In genomic region chr6:43213431-43213830, GRCh38 we compare ENCODE assay signal across 19 cellular contexts. TPM values are rescaled to one million over a fixed set of nuclear protein-coding genes. Genes with fewer than 3 reads are reported as not detected.
DNase-seq lines count a peak whose midpoint lies in the region; ATAC-seq, FAIRE-seq and TF ChIP-seq lines count a peak whose summit lies in the region.
"Had no signal": no experiment of that assay in that cellular context is flagged by ENCODE, and none has a peak within 500 bp of the region (broad histone marks: within the 10 kb centered on the region; RNA-seq: fewer than 3 reads in every experiment).

No MANE protein-coding gene starts in this region.

- no peak overlapping the region for H3K4me3 ChIP-seq in Peyer's patch
- no peak overlapping the region for H3K4me3 ChIP-seq in H1 (ENCODE audit: extremely low read depth in 1 of 4, insufficient read depth in 2 of 4, low read depth in 3 of 4, low read length in 4 of 4)
- no peak overlapping the region for H3K4me3 ChIP-seq in neuronal stem cell (ENCODE audit: low read length in 2 of 2)
- H3K4me3 ChIP-seq: GM23338 had no signal

- H3K9me3 ChIP-seq in Peyer's patch (no peaks in the 10 kb centered on the region), H1 (ENCODE audit: insufficient read depth in 2 of 2, low read depth in 1 of 2, low read length in 1 of 2) (no peaks in the 10 kb centered on the region), neuronal stem cell (replicated peaks in 1 of 2; ENCODE audit: control insufficient read depth in 2 of 2, insufficient read depth in 1 of 2, low read depth in 1 of 2, low read length in 2 of 2) (no peaks in the 10 kb centered on the region)
- H3K9me3 ChIP-seq: BE2C, Caco-2 had no signal

- H3K18ac ChIP-seq in H1 (ENCODE audit: extremely low read depth, low read length) (no peak overlapping the region), neuronal stem cell (ENCODE audit: low read length) (no peak overlapping the region)

- no peak; a peak in 1 of 4 replicates for TF ChIP-seq RAD21 in H1 (IDR thresholded peaks at IDR 0.05 in 1 of 2, conservative IDR thresholded peaks at IDR 0.05 in 1 of 2; ENCODE audit: low read depth in 2 of 2, low read length in 2 of 2)

- H4K91ac ChIP-seq in H1 (replicated peaks; ENCODE audit: insufficient read length, low read length) = no peak overlapping the region
- H4K91ac ChIP-seq in neuronal stem cell (ENCODE audit: low read depth, low read length, poor library complexity) = no peak overlapping the region

- H3K4me2 ChIP-seq in H1 (ENCODE audit: insufficient read depth in 1 of 2, low read depth in 2 of 2, low read length in 2 of 2) (no peak overlapping the region), neuronal stem cell (ENCODE audit: insufficient read depth, low read length, poor library complexity, severe bottlenecking) (no peak overlapping the region)
- H3K4me2 ChIP-seq: GM23338 had no signal

- no peak overlapping the region for H2BK120ac ChIP-seq in H1 (replicated peaks; ENCODE audit: low read depth, low read length)
- H2BK120ac ChIP-seq in neuronal stem cell (ENCODE audit: low read depth, low read length) = no peak overlapping the region

- no peaks in the 10 kb centered on the region for H3K36me3 Mint-ChIP-seq in WTC11

- H3K36me3 ChIP-seq in Peyer's patch = peaks cover 0 to 46% (median 0%) of the 10 kb centered on the region in 3 donors
- no peaks in the 10 kb centered on the region for H3K36me3 ChIP-seq in H1 (ENCODE audit: control insufficient read depth in 2 of 4, insufficient read depth in 4 of 4, low read length in 3 of 4)
- H3K36me3 ChIP-seq in neuronal stem cell (replicated peaks in 1 of 2; ENCODE audit: control insufficient read depth in 2 of 2, insufficient read depth in 2 of 2, low read length in 2 of 2) = peaks cover 1 to 36% of the 10 kb centered on the region in 2 donors
- H3K36me3 ChIP-seq: BE2C had no signal

- WGBS in H1 (ENCODE audit: extremely low coverage in 1 of 2, insufficient coverage in 1 of 2, insufficient read length in 1 of 2, insufficient replicate concordance in 2 of 2, low coverage in 1 of 2, low lambda C conversion rate in 2 of 2, missing lambda C conversion rate in 1 of 2), 2 experiments = 84% methylated on average over 6 of the region's 11 CpGs; no CpG with 5 or more reads in 1 of the 2 experiments
- no CpG with 5 or more reads among the region's 11 CpGs for WGBS in neuronal stem cell (ENCODE audit: extremely low coverage in 2 of 2, insufficient read length in 2 of 2, insufficient replicate concordance in 1 of 2), 2 donors

- TF ChIP-seq EP300 in H1 (IDR thresholded peaks at IDR 0.05; ENCODE audit: borderline replicate concordance in 1 of 2, low read depth in 2 of 2, low read length in 2 of 2) = no peak

- ATAC-seq in WTC11 = no peak
- ATAC-seq: GM23338 had no signal

- no peak overlapping the region for H2BK20ac ChIP-seq in H1 (ENCODE audit: low read length)

- H3K27ac Mint-ChIP-seq in WTC11 = peak overlapping the region; percentile 34; the same call in 1 of the 2 replicates
- H3K27ac Mint-ChIP-seq: GM23338 had no signal

- POLR2A ChIA-PET in WTC11 (lab: Charles Lee) = no interaction called here
- POLR2A ChIA-PET in H1 (lab: Charles Lee; ENCODE audit: partially characterized antibody) = interaction anchor here (1.1 to 1.6 kb wide), 4 partner anchors 10 to 43 kb away, joined by 3 to 5 read pairs (median 3); no protein-coding TSS in a partner anchor

- CTCF ChIA-PET in WTC11 (lab: Charles Lee) = interaction anchor here (0.7 to 1.2 kb wide), 4 partner anchors 16 to 283 kb away, joined by 3 to 8 read pairs (median 3); partner anchors contain the start of gene DNPH1
- CTCF ChIA-PET in H1 (lab: Charles Lee; ENCODE audit: partially characterized antibody) = interaction anchor here (0.5 to 4.9 kb wide), 11 partner anchors 10 to 429 kb away, joined by 3 to 33 read pairs (median 4); partner anchors contain the start of gene DNPH1

- no peaks in the 10 kb centered on the region for H3K79me1 ChIP-seq in H1 (ENCODE audit: low read depth, low read length)
- H3K79me1 ChIP-seq in neuronal stem cell (ENCODE audit: low read depth, low read length) = peaks cover 2% of the 10 kb centered on the region

- H2AFZ ChIP-seq in H1 (ENCODE audit: low read length) (no peak overlapping the region), neuronal stem cell (ENCODE audit: low read length) (no peak overlapping the region)
- H2AFZ ChIP-seq: GM23338 had no signal

- TF ChIP-seq POLR2A in Peyer's patch (IDR thresholded peaks at IDR 0.05) (no peak), H1 (IDR thresholded peaks at IDR 0.05; ENCODE audit: control extremely low read depth in 1 of 2, low read depth in 2 of 2, low read length in 2 of 2) (no peak)

- DNase-seq in Peyer's patch = peak in 2 of 3 donors; percentile 11 to 14
- no peak for DNase-seq in WTC11 (ENCODE audit: low spot score)
- DNase-seq in H1 (ENCODE audit: low read depth in 1 of 2, low spot score in 2 of 2) = no peak
- DNase-seq in neuronal stem cell (ENCODE audit: low spot score) = no peak
- DNase-seq in NCI-H2029 (lab: John Stamatoyannopoulos, UW) = no peak
- no peak for DNase-seq in HT-29 (ENCODE audit: low spot score)
- no peak for DNase-seq in middle frontal gyrus (ENCODE audit: extremely low spot score, low spot score)
- DNase-seq: ACHN; BE2C; C1 segment of cervical spinal cord; Caco-2; CD4-positive, CD25-positive, alpha-beta regulatory T cell; CD8-positive, alpha-beta memory T cell; H7 had no signal

- no peak for TF ChIP-seq CTCF in Peyer's patch (IDR thresholded peaks at IDR 0.05)
- no peak for TF ChIP-seq CTCF in WTC11 (IDR thresholded peaks at IDR 0.05)
- no peak for TF ChIP-seq CTCF in H1 (IDR thresholded peaks at IDR 0.05; ENCODE audit: control extremely low read depth in 1 of 3, insufficient read depth in 1 of 3, low read depth in 1 of 3, low read length in 3 of 3)

- H2BK5ac ChIP-seq in H1 (ENCODE audit: low read depth, low read length) = no peak overlapping the region
- no peak overlapping the region for H2BK5ac ChIP-seq in neuronal stem cell (ENCODE audit: low read length)

- H2AK5ac ChIP-seq in H1 (ENCODE audit: low read depth, low read length) (no peak overlapping the region), neuronal stem cell (ENCODE audit: low read depth, low read length) (no peak overlapping the region)

- no peak overlapping the region for H3K4me3 Mint-ChIP-seq in WTC11
- H3K4me3 Mint-ChIP-seq: CD4-positive, CD25-positive, alpha-beta regulatory T cell; CD8-positive, alpha-beta memory T cell; GM23338 had no signal

- H3K14ac ChIP-seq in H1 (ENCODE audit: insufficient read length) = no peak overlapping the region
- peak overlapping the region; percentile 78 for H3K14ac ChIP-seq in neuronal stem cell (ENCODE audit: low read length)

- peaks cover 5% of the 10 kb centered on the region; the same call in 1 of the 2 replicates for H3K4me1 Mint-ChIP-seq in WTC11
- H3K4me1 Mint-ChIP-seq: CD8-positive, alpha-beta memory T cell had no signal

- H3K23ac ChIP-seq in H1 (ENCODE audit: insufficient read length) (no peak overlapping the region), neuronal stem cell (ENCODE audit: low read depth, low read length, poor library complexity) (peak overlapping the region; percentile 65)

- H3K9ac ChIP-seq in H1 (replicated peaks in 1 of 4; ENCODE audit: extremely low read depth in 1 of 4, low read depth in 3 of 4, low read length in 3 of 4) = no peak overlapping the region
- H3K9ac ChIP-seq in neuronal stem cell (ENCODE audit: low read depth, low read length, poor library complexity) = no peak overlapping the region

- H3K23me2 ChIP-seq in H1 (ENCODE audit: low read depth, low read length) = no peaks in the 10 kb centered on the region

- no peak overlapping the region for H3K56ac ChIP-seq in H1 (replicated peaks; ENCODE audit: insufficient read length, low read depth, low read length)

- no peaks in the 10 kb centered on the region for H3K27me3 Mint-ChIP-seq in WTC11 (ENCODE audit: low read depth)
- H3K27me3 Mint-ChIP-seq: CD4-positive, CD25-positive, alpha-beta regulatory T cell; CD8-positive, alpha-beta memory T cell had no signal

- H4K5ac ChIP-seq in H1 (ENCODE audit: insufficient read length, low read depth, low read length) = no peak overlapping the region

- H3K4ac ChIP-seq in H1 (replicated peaks; ENCODE audit: insufficient read length, low read depth, low read length) (no peak overlapping the region), neuronal stem cell (ENCODE audit: low read length) (no peak overlapping the region)

- H3K79me2 ChIP-seq in H1 (ENCODE audit: control insufficient read depth in 1 of 2, insufficient read depth in 2 of 2, low read length in 2 of 2) = no peaks in the 10 kb centered on the region

- H3K9me3 Mint-ChIP-seq in WTC11 = no peaks in the 10 kb centered on the region
- H3K9me3 Mint-ChIP-seq: CD4-positive, CD25-positive, alpha-beta regulatory T cell; CD8-positive, alpha-beta memory T cell; GM23338 had no signal

- H3K4me1 ChIP-seq in Peyer's patch = no peaks in the 10 kb centered on the region
- no peaks in the 10 kb centered on the region; a peak in 1 of 7 replicates for H3K4me1 ChIP-seq in H1 (replicated peaks in 1 of 4; ENCODE audit: control insufficient read depth in 3 of 4, insufficient read depth in 4 of 4, low read length in 3 of 4)
- no peaks in the 10 kb centered on the region for H3K4me1 ChIP-seq in neuronal stem cell (ENCODE audit: control insufficient read depth in 2 of 2, insufficient read depth in 1 of 2, low read depth in 1 of 2, low read length in 2 of 2)
- H3K4me1 ChIP-seq: BE2C, Caco-2 had no signal

- H4K20me1 ChIP-seq in H1 (replicated peaks in 1 of 2; ENCODE audit: control insufficient read depth in 1 of 2, insufficient read depth in 2 of 2, low read length in 2 of 2) = no peaks in the 10 kb centered on the region

- no peak overlapping the region for H2BK12ac ChIP-seq in H1 (ENCODE audit: low read depth, low read length)
- H2BK12ac ChIP-seq in neuronal stem cell (ENCODE audit: low read length) = no peak overlapping the region

- no peak overlapping the region for H3K27ac ChIP-seq in Peyer's patch
- no peak overlapping the region for H3K27ac ChIP-seq in H1 (ENCODE audit: low read depth, low read length)
- H3K27ac ChIP-seq in neuronal stem cell (replicated peaks; ENCODE audit: low read length) = no peak overlapping the region

- FAIRE-seq in H1 (lab: Jason Lieb, UNC) = no peak
- FAIRE-seq: A204.1, D721Med, G401.6, GM12891 had no signal

- H2BK15ac ChIP-seq in H1 (ENCODE audit: low read length) = no peak overlapping the region
- H2BK15ac ChIP-seq in neuronal stem cell (ENCODE audit: low read length) = no peak overlapping the region

- H3K27me3 ChIP-seq in Peyer's patch = no peaks in the 10 kb centered on the region
- H3K27me3 ChIP-seq in H1 (replicated peaks in 1 of 4; ENCODE audit: control insufficient read depth in 3 of 4, extremely low read depth in 1 of 4, insufficient read depth in 3 of 4, low read length in 3 of 4) = no peaks in the 10 kb centered on the region
- no peaks in the 10 kb centered on the region for H3K27me3 ChIP-seq in neuronal stem cell (ENCODE audit: control insufficient read depth in 3 of 3, insufficient read depth in 3 of 3, low read depth in 1 of 3, low read length in 3 of 3)
- H3K27me3 ChIP-seq: BE2C had no signal

- H4K8ac ChIP-seq in H1 (ENCODE audit: extremely low read depth, insufficient read depth, low read length) (peak overlapping the region; percentile 53; the same call in 1 of the 2 replicates), neuronal stem cell (ENCODE audit: low read depth, low read length) (no peak overlapping the region)

RNA-seq across cellular contexts. Expression of gene DNPH1, which starts 15.8 kb away (rescaled TPM):
- total RNA-seq in Peyer's patch (100 to 1,000 TPM; 138 to 304 (median 176) TPM), WTC11 (2021) (48.4 to 56.4 TPM (median 55.4 TPM) in 3 replicates)
- total RNA-seq in H1 (2021; fragmentation: NEBNext Ultra II Directional; extraction: Animal tissue kit (Norgen Biotek cat#: 25700)) = 33.9 and 37.2 TPM in 2 replicates
- polyA plus RNA-seq in H1 (2011; rRNA removed) = 134 and 168 TPM in 2 replicates
- polyA plus RNA-seq in H1 (2011; cell fraction: cytosol; rRNA removed) = 125 TPM
- polyA plus RNA-seq in H1 (2011; cell fraction: nucleus; rRNA removed) = 70.6 TPM
- 48.8 to 75.5 TPM (median 71.2 TPM) in 4 replicates for polyA plus RNA-seq in H1 (2012, experiment 1 of 2)
- polyA plus RNA-seq in H1 (2012, experiment 2 of 2) = 54.9 TPM
- 53.9 TPM for polyA plus RNA-seq in H1 (2013, experiment 1 of 2)
- polyA plus RNA-seq in H1 (2013, experiment 2 of 2) = 54.5 TPM
- polyA minus RNA-seq in H1 (2011; rRNA and poly(A)+ RNA removed) = 7.8 and 8.3 TPM in 2 replicates
- 11.4 TPM for polyA minus RNA-seq in H1 (2011; cell fraction: cytosol; rRNA and poly(A)+ RNA removed)
- polyA minus RNA-seq in H1 (2011; cell fraction: nucleus; rRNA and poly(A)+ RNA removed) = 24.6 TPM
- polyA plus RNA-seq in neuronal stem cell (2013, experiment 1 of 2) = 110 TPM
- 110 TPM for polyA plus RNA-seq in neuronal stem cell (2013, experiment 2 of 2)
- total RNA-seq in HT-29 (2014; rRNA removed; shearing (Covaris generic)) = 125 and 130 TPM in 2 replicates

RNA-seq across cellular contexts. Expression of gene TTBK1, which starts 29.9 kb away (rescaled TPM):
- total RNA-seq in Peyer's patch (1 to 10 TPM in 3 of 4 donors, not detected in 1; 1.4 to 2.4 (median 1.4) TPM), WTC11 (2021) (0.66 to 0.78 TPM (median 0.68 TPM) in 3 replicates)
- total RNA-seq in H1 (2021; fragmentation: NEBNext Ultra II Directional; extraction: Animal tissue kit (Norgen Biotek cat#: 25700)) = 1.5 and 1.6 TPM in 2 replicates
- 0.53 and 0.63 TPM in 2 replicates for polyA plus RNA-seq in H1 (2011; rRNA removed)
- 0.70 TPM for polyA plus RNA-seq in H1 (2011; cell fraction: cytosol; rRNA removed)
- 1.9 TPM for polyA plus RNA-seq in H1 (2011; cell fraction: nucleus; rRNA removed)
- polyA plus RNA-seq in H1 (2012, experiment 1 of 2) = 0.68 to 1.1 TPM (median 0.97 TPM) in 4 replicates
- polyA plus RNA-seq in H1 (2012, experiment 2 of 2) = 0.50 TPM
- 0.26 TPM for polyA plus RNA-seq in H1 (2013, experiment 1 of 2)
- polyA plus RNA-seq in H1 (2013, experiment 2 of 2) = 0.22 TPM
- polyA minus RNA-seq in H1 (2011; rRNA and poly(A)+ RNA removed) = 0.60 and 0.76 TPM in 2 replicates
- 0.66 TPM for polyA minus RNA-seq in H1 (2011; cell fraction: cytosol; rRNA and poly(A)+ RNA removed)
- 1.1 TPM for polyA minus RNA-seq in H1 (2011; cell fraction: nucleus; rRNA and poly(A)+ RNA removed)
- polyA plus RNA-seq in neuronal stem cell (2013, experiment 1 of 2) = 1.5 TPM
- polyA plus RNA-seq in neuronal stem cell (2013, experiment 2 of 2) = 1.5 TPM
- total RNA-seq in HT-29 (2014; rRNA removed; shearing (Covaris generic)) = 0.73 and 0.79 TPM in 2 replicates
- total RNA-seq: H7 had no signal
- polyA plus RNA-seq: CD4-positive, CD25-positive, alpha-beta regulatory T cell; CD8-positive, alpha-beta memory T cell had no signal

RNA-seq across cellular contexts. Expression of gene CUL9, which starts 31.4 kb away (rescaled TPM):
- total RNA-seq in Peyer's patch (100 to 1,000 TPM in 1 of 4 donors, 10 to 100 TPM in 3; 55.5 to 114 (median 85.5) TPM), WTC11 (2021) (15.2 to 20.5 TPM (median 19.2 TPM) in 3 replicates)
- 9.8 and 10.5 TPM in 2 replicates for total RNA-seq in H1 (2021; fragmentation: NEBNext Ultra II Directional; extraction: Animal tissue kit (Norgen Biotek cat#: 25700))
- polyA plus RNA-seq in H1 (2011; rRNA removed) = 7.7 and 10.2 TPM in 2 replicates
- polyA plus RNA-seq in H1 (2011; cell fraction: cytosol; rRNA removed) = 8.3 TPM
- 43.8 TPM for polyA plus RNA-seq in H1 (2011; cell fraction: nucleus; rRNA removed)
- 7.7 to 17.5 TPM (median 14.2 TPM) in 4 replicates for polyA plus RNA-seq in H1 (2012, experiment 1 of 2)
- 4.2 TPM for polyA plus RNA-seq in H1 (2012, experiment 2 of 2)
- 4.2 TPM for polyA plus RNA-seq in H1 (2013, experiment 1 of 2)
- polyA plus RNA-seq in H1 (2013, experiment 2 of 2) = 4.8 TPM
- polyA minus RNA-seq in H1 (2011; rRNA and poly(A)+ RNA removed) = 11.3 and 13.2 TPM in 2 replicates
- 5.1 TPM for polyA minus RNA-seq in H1 (2011; cell fraction: cytosol; rRNA and poly(A)+ RNA removed)
- 13.7 TPM for polyA minus RNA-seq in H1 (2011; cell fraction: nucleus; rRNA and poly(A)+ RNA removed)
- polyA plus RNA-seq in neuronal stem cell (2013, experiment 1 of 2) = 10.3 TPM
- polyA plus RNA-seq in neuronal stem cell (2013, experiment 2 of 2) = 11.1 TPM
- total RNA-seq in HT-29 (2014; rRNA removed; shearing (Covaris generic)) = 13.5 and 17.2 TPM in 2 replicates

RNA-seq across cellular contexts. Expression of gene SRF, which starts 42.4 kb away (rescaled TPM):
- 10 to 100 TPM; 23.1 to 29.7 (median 26.4) TPM for total RNA-seq in Peyer's patch
- total RNA-seq in WTC11 (2021) = 43.9 to 46.2 TPM (median 45.3 TPM) in 3 replicates
- total RNA-seq in H1 (2021; fragmentation: NEBNext Ultra II Directional; extraction: Animal tissue kit (Norgen Biotek cat#: 25700)) = 49.0 and 52.7 TPM in 2 replicates
- polyA plus RNA-seq in H1 (2011; rRNA removed) = 69.5 and 88.6 TPM in 2 replicates
- polyA plus RNA-seq in H1 (2011; cell fraction: cytosol; rRNA removed) = 68.1 TPM
- 63.0 TPM for polyA plus RNA-seq in H1 (2011; cell fraction: nucleus; rRNA removed)
- polyA plus RNA-seq in H1 (2012, experiment 1 of 2) = 34.5 to 42.5 TPM (median 42.0 TPM) in 4 replicates
- polyA plus RNA-seq in H1 (2012, experiment 2 of 2) = 41.2 TPM
- polyA plus RNA-seq in H1 (2013, experiment 1 of 2) = 30.6 TPM
- 31.1 TPM for polyA plus RNA-seq in H1 (2013, experiment 2 of 2)
- polyA minus RNA-seq in H1 (2011; rRNA and poly(A)+ RNA removed) = 46.3 and 46.8 TPM in 2 replicates
- 33.1 TPM for polyA minus RNA-seq in H1 (2011; cell fraction: cytosol; rRNA and poly(A)+ RNA removed)
- polyA minus RNA-seq in H1 (2011; cell fraction: nucleus; rRNA and poly(A)+ RNA removed) = 24.0 TPM
- polyA plus RNA-seq in neuronal stem cell (2013, experiment 1 of 2) = 33.8 TPM
- polyA plus RNA-seq in neuronal stem cell (2013, experiment 2 of 2) = 33.2 TPM
- 49.2 and 57.4 TPM in 2 replicates for total RNA-seq in HT-29 (2014; rRNA removed; shearing (Covaris generic))

Comparison
In these comparisons a context has a peak if more than half of its experiments do, and no peak if none do; other contexts are left out.
1. DNase-seq: peak in Peyer's patch (2 of 3); none in WTC11 (single experiment), H1 (0 of 2), neuronal stem cell (single experiment), NCI-H2029 (single experiment), HT-29 (single experiment) and middle frontal gyrus (single experiment).